In the genomic region with DNA sequence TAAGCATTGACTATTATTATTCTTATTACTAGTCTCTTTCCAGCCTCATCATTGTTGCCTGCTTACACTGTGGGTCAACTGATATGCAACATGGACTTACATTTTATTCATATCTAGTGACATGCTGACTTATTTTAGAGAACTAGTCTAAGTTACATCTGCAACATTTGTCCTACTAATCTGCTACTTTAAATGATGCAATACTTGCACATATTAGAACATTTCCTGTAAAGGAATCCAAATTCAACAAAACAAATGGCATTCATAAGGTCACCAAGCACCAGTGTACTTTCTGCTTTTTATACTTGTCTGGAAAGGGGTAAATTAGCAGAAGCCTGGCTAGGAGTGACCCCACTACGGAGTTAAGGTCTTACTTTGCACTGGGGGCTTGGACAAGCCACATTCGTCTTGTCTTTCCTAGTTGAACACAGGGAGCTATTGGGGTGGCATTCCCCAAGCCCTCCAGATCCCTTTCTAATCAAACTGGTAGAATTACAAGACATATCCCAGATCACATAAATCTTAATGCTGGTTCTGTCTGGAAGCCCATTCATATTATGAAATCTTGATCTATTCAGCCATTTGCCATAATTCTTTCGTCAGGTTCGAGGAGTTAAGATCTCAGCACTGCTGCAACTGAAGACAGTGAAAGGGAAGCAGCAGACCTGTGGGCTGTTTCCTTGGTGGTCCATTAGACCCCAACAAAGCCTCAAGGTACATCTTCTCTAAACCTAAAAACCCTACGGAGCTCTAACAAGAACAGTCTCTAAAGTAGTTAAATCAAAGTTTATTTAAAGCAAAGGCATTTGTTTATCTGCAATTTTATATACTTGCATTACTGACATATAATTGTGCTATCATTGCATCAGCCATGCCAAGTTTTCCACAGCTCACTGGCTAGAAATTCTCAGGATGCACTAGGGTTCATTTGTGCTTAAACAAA, we compare ENCODE assay signal across 8 cellular contexts. TPM values are rescaled to one million over a fixed set of nuclear protein-coding genes. Genes with fewer than 3 reads are reported as not detected.
DNase-seq lines count a peak whose midpoint lies in the region; ATAC-seq and TF ChIP-seq lines count a peak whose summit lies in the region.

No MANE protein-coding gene starts in this region.

- peaks cover 11% of the 10 kb centered on the region for H3K4me1 ChIP-seq in Loucy (ENCODE audit: insufficient read depth, low read length, poor library complexity, severe bottlenecking)
- H3K4me1 ChIP-seq in mammary epithelial cell (ENCODE audit: insufficient read depth, low read length): peaks cover 20% of the 10 kb centered on the region
- H3K4me1 ChIP-seq in muscle layer of colon (ENCODE audit: insufficient read depth, low read length): peaks cover 55% of the 10 kb centered on the region

- H3K79me2 ChIP-seq in Loucy (ENCODE audit: insufficient read depth, low read length): no peaks in the 10 kb centered on the region
- H3K79me2 ChIP-seq in mammary epithelial cell (ENCODE audit: insufficient read depth, low read length): no peaks in the 10 kb centered on the region

- H3K36me3 ChIP-seq in Loucy (ENCODE audit: insufficient read depth, low read length): no peaks in the 10 kb centered on the region
- no peaks in the 10 kb centered on the region for H3K36me3 ChIP-seq in mammary epithelial cell (ENCODE audit: insufficient read depth, low read length)
- no peaks in the 10 kb centered on the region for H3K36me3 ChIP-seq in muscle layer of colon (ENCODE audit: insufficient read depth, low read length)

- BruUV-seq in mammary epithelial cell (replicated peaks; lab: Mats Ljungman, UMichigan): no TSS peak

- intact Hi-C loops in mammary epithelial cell (cut with micrococcal nuclease): loop anchor here (1.0 kb wide), 1 partner anchor 49 kb away; no protein-coding TSS in a partner anchor

- in situ Hi-C loops in mammary epithelial cell (cut with MboI; ENCODE audit: low sequenced_read_pairs in 2 of 2): no loop called here

- CTCF ChIA-PET in mammary epithelial cell (lab: Charles Lee; ENCODE audit: low non-redundant PET): no interaction called here

- H3K9ac ChIP-seq in Loucy (ENCODE audit: low read depth, low read length, poor library complexity, severe bottlenecking) (peak overlapping the region; percentile 23), mammary epithelial cell (ENCODE audit: insufficient read depth, low read length) (no peak overlapping the region), muscle layer of colon (ENCODE audit: low read length) (no peak overlapping the region)

- dilution Hi-C loops in mammary epithelial cell (cut with HindIII; ENCODE audit: low sequenced_read_pairs): loop anchor here (10.0 kb wide), 1 partner anchor 155 kb away; no protein-coding TSS in a partner anchor

- no peaks in the 10 kb centered on the region for H3K9me2 ChIP-seq in Loucy (replicated peaks; ENCODE audit: low read depth, low read length)

- H3K27ac ChIP-seq in mammary epithelial cell (ENCODE audit: insufficient read depth, low read depth, low read length) (no peak overlapping the region), muscle layer of colon (ENCODE audit: low read depth, low read length) (peak overlapping the region; percentile 36)

- TF ChIP-seq CTCF in AG09309 (IDR thresholded peaks at IDR 0.05; ENCODE audit: control insufficient read depth, insufficient read depth, low read depth, low read length, missing control alignments) (no peak), Loucy (conservative IDR thresholded peaks at IDR 0.05; ENCODE audit: low read length) (no peak), mammary epithelial cell (conservative IDR thresholded peaks at IDR 0.05 in 1 of 2, IDR thresholded peaks at IDR 0.05 in 1 of 2; ENCODE audit: extremely low read depth in 1 of 2, insufficient read depth in 1 of 2, low read depth in 1 of 2, low read length in 2 of 2) (no peak)

- H2AFZ ChIP-seq in Loucy (ENCODE audit: low read length): peak overlapping the region; percentile 77
- peak overlapping the region; percentile 67 for H2AFZ ChIP-seq in mammary epithelial cell (ENCODE audit: low read depth, low read length)

- DNase-seq in AG09309 (ENCODE audit: low read depth) (peak; percentile 66), mammary epithelial cell (no peak), NCI-H1417 treated with DMSO at 0.1 percent for 48 hours (lab: John Stamatoyannopoulos, UW) (no peak), NCI-H774 (lab: John Stamatoyannopoulos, UW) (no peak), NCI-H146 treated with DMSO at 0.1 percent for 48 hours (lab: John Stamatoyannopoulos, UW; ENCODE audit: unreplicated experiment) (no peak)

- H3F3A ChIP-seq in Loucy (ENCODE audit: low read depth): no peaks in the 10 kb centered on the region

- ATAC-seq in HG02759 (IDR thresholded peaks at IDR 0.05; ENCODE audit: unreplicated experiment): no peak

- H3K27me3 ChIP-seq in Loucy (ENCODE audit: insufficient read depth, low read length, poor library complexity, severe bottlenecking) (no peaks in the 10 kb centered on the region), mammary epithelial cell (ENCODE audit: insufficient read depth, low read length) (no peaks in the 10 kb centered on the region), muscle layer of colon (ENCODE audit: control insufficient read depth in 1 of 2, insufficient read depth in 2 of 2, low read length in 2 of 2) (no peaks in the 10 kb centered on the region)

- no peak overlapping the region for H3K4me3 ChIP-seq in AG09309 (ENCODE audit: control insufficient read depth, low read depth, low read length)
- no peak overlapping the region for H3K4me3 ChIP-seq in Loucy (ENCODE audit: low read length, poor library complexity, severe bottlenecking)
- no peak overlapping the region for H3K4me3 ChIP-seq in mammary epithelial cell (replicated peaks in 1 of 3; ENCODE audit: insufficient read depth in 1 of 3, low read depth in 2 of 3, low read length in 3 of 3)
- peak overlapping the region in 1 of 2 donors; percentile 16 for H3K4me3 ChIP-seq in muscle layer of colon (ENCODE audit: low read depth in 1 of 2, low read length in 2 of 2)

- 88% methylated on average over 5 of the region's 5 CpGs for WGBS in mammary epithelial cell (ENCODE audit: low coverage, missing lambda C conversion rate)

- no peaks in the 10 kb centered on the region for H3K9me3 ChIP-seq in Loucy (ENCODE audit: insufficient read depth, low read depth, low read length)
- no peaks in the 10 kb centered on the region for H3K9me3 ChIP-seq in mammary epithelial cell (replicated peaks; ENCODE audit: insufficient read depth, low read length)
- H3K9me3 ChIP-seq in muscle layer of colon (ENCODE audit: low read length): no peaks in the 10 kb centered on the region

- no peak overlapping the region for H3K4me2 ChIP-seq in Loucy (ENCODE audit: low read depth, low read length, poor library complexity, severe bottlenecking)
- no peak overlapping the region for H3K4me2 ChIP-seq in mammary epithelial cell (ENCODE audit: insufficient read depth, low read depth, low read length)

- H4K20me1 ChIP-seq in Loucy (ENCODE audit: insufficient read depth, low read length, poor library complexity, severe bottlenecking) (no peaks in the 10 kb centered on the region), mammary epithelial cell (ENCODE audit: insufficient read depth, low read length) (no peaks in the 10 kb centered on the region)

RNA-seq across cellular contexts. Expression of a gene that starts 49.9 kb away (rescaled TPM):
- 100 to 1,000 TPM; 222 to 401 TPM for total RNA-seq in mammary epithelial cell
- 278 TPM for polyA plus RNA-seq in mammary epithelial cell
- 718 TPM for polyA minus RNA-seq in mammary epithelial cell
